5 cellular contexts compared by ENCODE assay signal in genomic region chr17:21653211-21653610, GRCh38. TPM values are rescaled to one million over a fixed set of nuclear protein-coding genes. Genes with fewer than 3 reads are reported as not detected.
"Had no signal": no experiment of that assay in that cellular context is flagged by ENCODE, and none has a peak within 500 bp of the region (broad histone marks: within the 10 kb centered on the region; RNA-seq: fewer than 3 reads in every experiment).

No MANE protein-coding gene starts in this region.

RNA-seq across cellular contexts. Expression of gene KCNJ18, which starts 39.1 kb away (rescaled TPM):
- total RNA-seq: HepG2, HT-29, HT1080, IMR-90, K562 had no signal
